ENCODE assay signal across 17 cellular contexts in the genomic region with DNA sequence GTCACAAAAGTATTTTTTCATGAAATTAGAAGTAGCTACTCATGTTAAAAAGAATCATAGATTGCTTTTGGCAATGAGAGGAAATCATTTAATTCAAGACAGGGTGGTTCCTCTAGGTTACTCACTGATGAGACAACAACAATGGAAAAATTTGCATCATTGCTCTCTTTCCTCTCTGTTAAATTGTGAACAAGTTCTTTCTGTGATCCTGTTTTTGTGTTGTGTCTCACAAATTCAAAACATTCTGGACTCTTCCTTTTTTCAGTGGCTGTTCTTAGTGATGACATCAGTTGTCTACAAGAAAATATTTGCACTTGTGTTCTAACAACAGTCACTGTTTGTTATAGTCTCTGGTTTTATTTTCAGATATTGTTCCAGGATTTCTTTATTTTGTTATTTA.
A peak's percentile ranks its signal among the peaks of the same experiment; 100 is the strongest.
DNase-seq lines count a peak whose midpoint lies in the region; ATAC-seq, FAIRE-seq and TF ChIP-seq lines count a peak whose summit lies in the region.
"Had no signal": no experiment of that assay in that cellular context is flagged by ENCODE, and none has a peak within 500 bp of the region (broad histone marks: within the 10 kb centered on the region; RNA-seq: fewer than 3 reads in every experiment).

No MANE protein-coding gene starts in this region.

- H3K27me3 ChIP-seq in bronchial epithelial cell (ENCODE audit: control insufficient read depth, insufficient read depth, low read length): no peaks in the 10 kb centered on the region
- H3K27me3 ChIP-seq in pancreas: no peaks in the 10 kb centered on the region

- peak overlapping the region in 5 of 7 donors; percentile 33 to 79 (median 50) for H3K27ac Mint-ChIP-seq in CD14-positive monocyte
- H3K27ac Mint-ChIP-seq: B cell; CD4-positive, alpha-beta memory T cell had no signal

- peaks cover 10 to 16% of the 10 kb centered on the region in 2 donors for H3K36me3 Mint-ChIP-seq in CD14-positive monocyte

- H3K9me3 Mint-ChIP-seq in CD14-positive monocyte: peaks cover 0 to 2% (median 0%) of the 10 kb centered on the region in 7 donors

- H3K4me3 ChIP-seq in bronchial epithelial cell (ENCODE audit: low read depth, low read length): no peak overlapping the region
- no peak overlapping the region for H3K4me3 ChIP-seq in pancreas
- H3K4me3 ChIP-seq: HAP-1 had no signal

- H3K9me3 ChIP-seq in pancreas: no peaks in the 10 kb centered on the region
- H3K9me3 ChIP-seq: HAP-1 had no signal

- intact Hi-C loops in CD14-positive monocyte (cut with micrococcal nuclease): no loop called here
- intact Hi-C loops in pancreas (cut with DNase I): no loop called here

- no peak for FAIRE-seq in bronchial epithelial cell (lab: Jason Lieb, UNC)
- peak; percentile 29 for FAIRE-seq in pancreas (lab: Jason Lieb, UNC)

- TF ChIP-seq CTCF in CD14-positive monocyte (IDR thresholded peaks at IDR 0.05): no peak
- no peak for TF ChIP-seq CTCF in bronchial epithelial cell (IDR thresholded peaks at IDR 0.05; ENCODE audit: insufficient read depth, low read length, severe bottlenecking)
- no peak for TF ChIP-seq CTCF in pancreas (IDR thresholded peaks at IDR 0.05)

- ATAC-seq in pancreas: no peak
- no peak for ATAC-seq in GM21786 (IDR thresholded peaks at IDR 0.05; ENCODE audit: unreplicated experiment)
- no peak for ATAC-seq in GM21529 (IDR thresholded peaks at IDR 0.05; ENCODE audit: unreplicated experiment)

- DNase-seq in CD14-positive monocyte (ENCODE audit: low spot score): no peak
- DNase-seq in bronchial epithelial cell (ENCODE audit: low read depth): peak; percentile 7
- peak; percentile 42 for DNase-seq in fibroblast of peridontal ligament (ENCODE audit: extremely low read depth)
- DNase-seq in pancreas: no peak
- no peak for DNase-seq in HuH-7 (ENCODE audit: low spot score)
- DNase-seq in HPDE6-E6E7 (ENCODE audit: extremely low spot score): no peak
- DNase-seq: CD4-positive, alpha-beta memory T cell; DMS79; KG1; NCI-H146; NCI-H2081; NCI-H774; RPMI8226 had no signal

- no peak overlapping the region for H3K4me3 Mint-ChIP-seq in CD14-positive monocyte
- H3K4me3 Mint-ChIP-seq: B cell; CD4-positive, alpha-beta memory T cell had no signal

- H3K27me3 Mint-ChIP-seq in CD14-positive monocyte (ENCODE audit: low read depth in 3 of 3): no peaks in the 10 kb centered on the region
- H3K27me3 Mint-ChIP-seq: B cell; CD4-positive, alpha-beta memory T cell had no signal

- peaks cover 17% of the 10 kb centered on the region for H3K4me1 Mint-ChIP-seq in CD14-positive monocyte
- H3K4me1 Mint-ChIP-seq: B cell; CD4-positive, alpha-beta memory T cell had no signal

- H3K27ac ChIP-seq in pancreas: no peak overlapping the region

- H3K4me1 ChIP-seq in pancreas: no peaks in the 10 kb centered on the region
- H3K4me1 ChIP-seq: HAP-1 had no signal

- H3K36me3 ChIP-seq in bronchial epithelial cell (ENCODE audit: control insufficient read depth, insufficient read depth, low read length) (no peaks in the 10 kb centered on the region), pancreas (no peaks in the 10 kb centered on the region)
- H3K36me3 ChIP-seq: HAP-1 had no signal

Comparison
In these comparisons a context has a peak if more than half of its experiments do, and no peak if none do; other contexts are left out.
1. DNase-seq: peak in bronchial epithelial cell (single experiment) and fibroblast of peridontal ligament (single experiment); none in CD14-positive monocyte (single experiment), pancreas (0 of 6), HuH-7 (single experiment) and HPDE6-E6E7 (single experiment).